Comparison of ENCODE assay signal across 23 cellular contexts in the genomic region with DNA sequence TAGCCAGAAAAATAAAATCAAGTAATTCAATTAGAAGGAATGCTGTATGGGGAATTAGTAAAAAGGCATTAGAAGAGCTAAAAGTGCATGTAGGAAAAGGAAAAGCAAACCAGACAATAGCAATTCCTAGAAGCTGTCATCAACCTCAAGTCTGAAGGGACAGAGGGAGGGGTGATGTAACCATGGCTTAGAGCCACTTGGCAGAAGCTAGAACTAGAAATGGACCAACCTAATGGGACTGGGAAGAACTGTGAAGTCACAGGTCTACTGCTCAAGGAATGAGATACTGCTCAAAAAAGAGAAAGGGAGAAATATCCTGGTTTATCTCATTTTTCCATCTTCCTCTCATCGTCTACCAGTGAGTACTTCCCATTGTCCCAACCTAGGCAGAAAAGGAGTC.
"Had no signal": no experiment of that assay in that cellular context is flagged by ENCODE, and none has a peak within 500 bp of the region (broad histone marks: within the 10 kb centered on the region; RNA-seq: fewer than 3 reads in every experiment).

No MANE protein-coding gene starts in this region.

- H3K4me3 ChIP-seq: MG63, SJCRH30 had no signal

- ATAC-seq: HepG2, SK-N-SH treated with all-trans-retinoic acid at 6 μM for 48 hours had no signal

- FAIRE-seq: HepG2, RCC 7860 had no signal

- DNase-seq: IMR-90, Karpas-422, KG1, MG63, NCI-H1092, NCI-H1105 treated with DMSO at 0.1 percent for 48 hours, NCI-H1417 treated with DMSO at 0.1 percent for 48 hours, NCI-H146, NCI-H1694 treated with DMSO at 0.1 percent for 48 hours, NCI-H1930, NCI-H2081, NCI-H2107, NCI-H2227 treated with DMSO at 0.1 percent for 48 hours, NCI-H510A, NCI-H524 treated with DMSO at 0.1 percent for 48 hours, NCI-H69, NCI-H774, RPMI8226, SHP77 treated with DMSO at 0.1 percent for 48 hours, SJCRH30 had no signal
